ENCODE assay signal across 1 cellular context in genomic region chr2:43217228-43218220, GRCh38.
TF ChIP-seq lines count a peak whose summit lies in the region.

No MANE protein-coding gene starts in this region.

TF ChIP-seq in HepG2, 621 proteins besides CTCF, POLR2A, EP300 and RAD21 (continued from another document):
- no peak for TF ChIP-seq ZBTB42 (CRISPR knock-in tag; IDR thresholded peaks at IDR 0.05)
- no peak for TF ChIP-seq ZNF766 (CRISPR knock-in tag; IDR thresholded peaks at IDR 0.05; ENCODE audit: borderline replicate concordance)
- no peak for TF ChIP-seq ZNF496 (CRISPR knock-in tag; IDR thresholded peaks at IDR 0.05; ENCODE audit: insufficient replicate concordance)
- TF ChIP-seq ZNF552 (CRISPR knock-in tag; IDR thresholded peaks at IDR 0.05; ENCODE audit: borderline replicate concordance), result peak; percentile 24; the same call in 1 of the 2 replicates
- peak; percentile 84; the same call in 1 of the 2 replicates for TF ChIP-seq ZNF572 (CRISPR knock-in tag; IDR thresholded peaks at IDR 0.05)
- no peak for TF ChIP-seq SAFB2 (CRISPR knock-in tag; IDR thresholded peaks at IDR 0.05; ENCODE audit: borderline replicate concordance, low read depth)
- TF ChIP-seq NR0B2 (CRISPR knock-in tag; IDR thresholded peaks at IDR 0.05), result no peak
- TF ChIP-seq ZNF569 (CRISPR knock-in tag; IDR thresholded peaks at IDR 0.05; ENCODE audit: borderline replicate concordance), result 0 out of 2 replicates have a peak, but pooled peaks have one; percentile 16
- TF ChIP-seq ZMYM3 (CRISPR knock-in tag; IDR thresholded peaks at IDR 0.05), result 0 out of 2 replicates have a peak, but pooled peaks have one; percentile 43
- 0 out of 2 replicates have a peak, but pooled peaks have one; percentile 26 for TF ChIP-seq ZNF737 (CRISPR knock-in tag; IDR thresholded peaks at IDR 0.05; ENCODE audit: borderline replicate concordance)
- no peak for TF ChIP-seq MED8 (CRISPR knock-in tag; IDR thresholded peaks at IDR 0.05; ENCODE audit: insufficient replicate concordance)
- TF ChIP-seq ARHGAP35 (CRISPR knock-in tag; IDR thresholded peaks at IDR 0.05; ENCODE audit: borderline replicate concordance), result no peak
- no peak for TF ChIP-seq ZBTB10 (CRISPR knock-in tag; IDR thresholded peaks at IDR 0.05; ENCODE audit: borderline replicate concordance)
- TF ChIP-seq TBX2 (CRISPR knock-in tag; IDR thresholded peaks at IDR 0.05; ENCODE audit: borderline replicate concordance), result peak; percentile 36; the same call in 1 of the 2 replicates
- TF ChIP-seq, protein P1, sequence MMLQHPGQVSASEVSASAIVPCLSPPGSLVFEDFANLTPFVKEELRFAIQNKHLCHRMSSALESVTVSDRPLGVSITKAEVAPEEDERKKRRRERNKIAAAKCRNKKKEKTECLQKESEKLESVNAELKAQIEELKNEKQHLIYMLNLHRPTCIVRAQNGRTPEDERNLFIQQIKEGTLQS (CRISPR knock-in tag; IDR thresholded peaks at IDR 0.05), result no peak
- TF ChIP-seq, protein P2, sequence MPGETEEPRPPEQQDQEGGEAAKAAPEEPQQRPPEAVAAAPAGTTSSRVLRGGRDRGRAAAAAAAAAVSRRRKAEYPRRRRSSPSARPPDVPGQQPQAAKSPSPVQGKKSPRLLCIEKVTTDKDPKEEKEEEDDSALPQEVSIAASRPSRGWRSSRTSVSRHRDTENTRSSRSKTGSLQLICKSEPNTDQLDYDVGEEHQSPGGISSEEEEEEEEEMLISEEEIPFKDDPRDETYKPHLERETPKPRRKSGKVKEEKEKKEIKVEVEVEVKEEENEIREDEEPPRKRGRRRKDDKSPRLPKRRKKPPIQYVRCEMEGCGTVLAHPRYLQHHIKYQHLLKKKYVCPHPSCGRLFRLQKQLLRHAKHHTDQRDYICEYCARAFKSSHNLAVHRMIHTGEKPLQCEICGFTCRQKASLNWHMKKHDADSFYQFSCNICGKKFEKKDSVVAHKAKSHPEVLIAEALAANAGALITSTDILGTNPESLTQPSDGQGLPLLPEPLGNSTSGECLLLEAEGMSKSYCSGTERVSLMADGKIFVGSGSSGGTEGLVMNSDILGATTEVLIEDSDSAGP (CRISPR knock-in tag; IDR thresholded peaks at IDR 0.05; ENCODE audit: borderline replicate concordance), result no peak; the same call in 1 of the 2 replicates
- no peak for TF ChIP-seq NFE2L1 (CRISPR knock-in tag; IDR thresholded peaks at IDR 0.05; ENCODE audit: borderline replicate concordance)
- no peak for TF ChIP-seq KLF16 (CRISPR knock-in tag; IDR thresholded peaks at IDR 0.05)
- 0 out of 2 replicates have a peak, but pooled peaks have one; percentile 11 for TF ChIP-seq HDAC1 (CRISPR knock-in tag; IDR thresholded peaks at IDR 0.05)
- no peak for TF ChIP-seq CREB1 (IDR thresholded peaks at IDR 0.05)
- TF ChIP-seq CREB1 (CRISPR knock-in tag; IDR thresholded peaks at IDR 0.05), result no peak
- TF ChIP-seq ZNF138 (CRISPR knock-in tag; IDR thresholded peaks at IDR 0.05; ENCODE audit: low read depth), result no peak
- 0 out of 2 replicates have a peak, but pooled peaks have one; percentile 12 for TF ChIP-seq ZNF543 (CRISPR knock-in tag; IDR thresholded peaks at IDR 0.05)
- no peak for TF ChIP-seq ZNF784 (CRISPR knock-in tag; IDR thresholded peaks at IDR 0.05; ENCODE audit: borderline replicate concordance)
